Comparison of ENCODE assay signal across 12 cellular contexts in the genomic region with DNA sequence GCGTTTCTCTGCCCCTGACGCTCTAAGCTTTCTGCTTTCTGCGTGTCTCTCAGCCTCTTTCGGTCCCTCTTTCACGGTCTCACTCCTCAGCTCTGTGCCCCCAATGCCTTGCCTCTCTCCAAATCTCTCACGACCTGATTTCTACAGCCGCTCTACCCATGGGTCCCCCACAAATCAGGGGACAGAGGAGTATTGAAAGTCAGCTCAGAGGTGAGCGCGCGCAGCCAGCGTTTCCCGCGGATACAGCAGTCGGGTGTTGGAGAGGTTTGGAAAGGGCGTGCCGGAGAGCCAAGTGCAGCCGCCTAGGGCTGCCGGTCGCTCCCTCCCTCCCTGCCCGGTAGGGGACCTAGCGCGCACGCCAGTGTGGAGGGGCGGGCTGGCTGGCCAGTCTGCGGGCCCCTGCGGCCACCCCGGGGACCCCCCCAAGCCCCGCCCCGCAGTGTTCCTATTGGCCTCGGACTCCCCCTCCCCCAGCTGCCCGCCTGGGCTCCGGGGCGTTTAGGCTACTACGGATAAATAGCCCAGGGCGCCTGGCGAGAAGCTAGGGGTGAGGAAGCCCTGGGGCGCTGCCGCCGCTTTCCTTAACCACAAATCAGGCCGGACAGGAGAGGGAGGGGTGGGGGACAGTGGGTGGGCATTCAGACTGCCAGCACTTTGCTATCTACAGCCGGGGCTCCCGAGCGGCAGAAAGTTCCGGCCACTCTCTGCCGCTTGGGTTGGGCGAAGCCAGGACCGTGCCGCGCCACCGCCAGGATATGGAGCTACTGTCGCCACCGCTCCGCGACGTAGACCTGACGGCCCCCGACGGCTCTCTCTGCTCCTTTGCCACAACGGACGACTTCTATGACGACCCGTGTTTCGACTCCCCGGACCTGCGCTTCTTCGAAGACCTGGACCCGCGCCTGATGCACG. TPM values are rescaled to one million over a fixed set of nuclear protein-coding genes. Genes with fewer than 3 reads are reported as not detected.
DNase-seq lines count a peak whose midpoint lies in the region; ATAC-seq, FAIRE-seq and TF ChIP-seq lines count a peak whose summit lies in the region.
"Had no signal": no experiment of that assay in that cellular context is flagged by ENCODE, and none has a peak within 500 bp of the region (broad histone marks: within the 10 kb centered on the region; RNA-seq: fewer than 3 reads in every experiment).

TSS of gene MYOD1 (plus strand) at position 544 of the 912 bp plus-strand sequence. CDS start at position 756, 212 bp downstream.

- TF ChIP-seq CTCF in astrocyte (IDR thresholded peaks at IDR 0.05; ENCODE audit: insufficient read depth, low read depth, low read length) = no peak
- TF ChIP-seq CTCF in MM.1S (IDR thresholded peaks at IDR 0.05; ENCODE audit: low read length) = no peak

- ATAC-seq in GM21529 (IDR thresholded peaks at IDR 0.05; ENCODE audit: unreplicated experiment) = no peak

- no peaks in the 10 kb centered on the region for H3F3A ChIP-seq in MM.1S (ENCODE audit: insufficient read depth, low read length)

- H3K4me1 ChIP-seq in astrocyte (ENCODE audit: insufficient read depth, low read length) (no peaks in the 10 kb centered on the region), MM.1S (ENCODE audit: low read length) (no peaks in the 10 kb centered on the region)

- no peak within 1 kb of the TSS for H3K27ac Mint-ChIP-seq in astrocyte (ENCODE audit: unreplicated experiment)

- H3K27me3 ChIP-seq in astrocyte (ENCODE audit: insufficient read depth, low read length) (peaks cover 82% of the 10 kb centered on the region), MM.1S (replicated peaks; ENCODE audit: insufficient read depth, low read length) (no peaks in the 10 kb centered on the region; the same call in 1 of the 2 replicates)

- FAIRE-seq in HTR-8/SVneo (lab: Jason Lieb, UNC) = no peak
- no peak for FAIRE-seq in astrocyte (lab: Jason Lieb, UNC)

- H3K9ac ChIP-seq in astrocyte (ENCODE audit: low read length) = no peak within 1 kb of the TSS
- no peak within 1 kb of the TSS for H3K9ac ChIP-seq in MM.1S (ENCODE audit: low read length)

- DNase-seq in AG20443 (ENCODE audit: low spot score) = peak; percentile 43
- peak; percentile 48 for DNase-seq in HTR-8/SVneo (ENCODE audit: insufficient read length, low spot score)
- DNase-seq in astrocyte (ENCODE audit: low read depth) = peak; percentile 10
- DNase-seq in islet precursor cell = peak; percentile 68
- DNase-seq in SHP77 (lab: John Stamatoyannopoulos, UW) = no peak
- DNase-seq in amniotic stem cell (lab: John Stamatoyannopoulos, UW) = no peak
- DNase-seq in MM.1S = no peak
- DNase-seq: NCI-H2171 had no signal

- H3K9me3 ChIP-seq in astrocyte (ENCODE audit: insufficient read depth, low read depth, low read length) (no peaks in the 10 kb centered on the region), MM.1S (replicated peaks; ENCODE audit: insufficient read depth, low read length) (no peaks in the 10 kb centered on the region)

- peak within 1 kb of the TSS; percentile 39 for H3K4me2 ChIP-seq in astrocyte (ENCODE audit: low read length)
- no peak within 1 kb of the TSS for H3K4me2 ChIP-seq in MM.1S (ENCODE audit: low read depth, low read length)

- H3K79me2 ChIP-seq in astrocyte (ENCODE audit: insufficient read depth, low read length) = no peaks in the 10 kb centered on the region
- no peaks in the 10 kb centered on the region for H3K79me2 ChIP-seq in MM.1S (ENCODE audit: low read length)

- H3K27ac ChIP-seq in astrocyte (ENCODE audit: low read depth, low read length) = no peak within 1 kb of the TSS
- H3K27ac ChIP-seq in MM.1S (ENCODE audit: low read length) = no peak within 1 kb of the TSS
- H3K27ac ChIP-seq: C4-2B had no signal

- H3K4me3 ChIP-seq in astrocyte (ENCODE audit: insufficient read depth, low read depth, low read length) (no peak within 1 kb of the TSS), MM.1S (ENCODE audit: low read length) (no peak within 1 kb of the TSS)

- H3K9me3 Mint-ChIP-seq in astrocyte (ENCODE audit: unreplicated experiment) = peaks cover 2% of the 10 kb centered on the region

- H3K36me3 ChIP-seq in astrocyte (ENCODE audit: insufficient read depth, low read length) = no peaks in the 10 kb centered on the region
- H3K36me3 ChIP-seq in MM.1S (replicated peaks; ENCODE audit: insufficient read depth, low read length) = no peaks in the 10 kb centered on the region

- no peak within 1 kb of the TSS for H3K4me3 Mint-ChIP-seq in astrocyte (ENCODE audit: unreplicated experiment)

- H3K27me3 Mint-ChIP-seq in astrocyte (ENCODE audit: low read depth, unreplicated experiment) = peaks cover 41% of the 10 kb centered on the region

- no peaks in the 10 kb centered on the region for H3K4me1 Mint-ChIP-seq in astrocyte (ENCODE audit: low read depth, unreplicated experiment)

- H3K36me3 Mint-ChIP-seq in astrocyte (ENCODE audit: low read depth, unreplicated experiment) = no peaks in the 10 kb centered on the region

- H4K20me1 ChIP-seq in astrocyte (ENCODE audit: insufficient read depth, low read length) (peaks cover 5% of the 10 kb centered on the region), MM.1S (ENCODE audit: insufficient read depth, low read length) (no peaks in the 10 kb centered on the region)

- H2AFZ ChIP-seq in astrocyte (ENCODE audit: low read depth, low read length) (no peak within 1 kb of the TSS), MM.1S (ENCODE audit: low read length) (no peak within 1 kb of the TSS)

- H3K9me2 ChIP-seq in MM.1S (replicated peaks; ENCODE audit: insufficient read depth, low read length) = no peaks in the 10 kb centered on the region

RNA-seq across cellular contexts. Expression of gene MYOD1, which starts in this region (rescaled TPM):
- not detected in 2 replicates for total RNA-seq in astrocyte
- total RNA-seq: liver, renal cortical epithelial cell had no signal

Comparison
In these comparisons a context has a peak if more than half of its experiments do, and no peak if none do; other contexts are left out.
1. Peak in DNase-seq and H3K4me2 ChIP-seq in astrocyte; RNA of the gene not detected or under 1 TPM.
2. DNase-seq: peak in AG20443 (single experiment), HTR-8/SVneo (single experiment) and islet precursor cell (single experiment); none in SHP77 (0 of 2), amniotic stem cell (single experiment) and MM.1S (single experiment).